14 cellular contexts compared by ENCODE assay signal in genomic region chr16:54649846-54650245, GRCh38.
"Had no signal": no experiment of that assay in that cellular context is flagged by ENCODE, and none has a peak within 500 bp of the region (broad histone marks: within the 10 kb centered on the region; RNA-seq: fewer than 3 reads in every experiment).

No MANE protein-coding gene starts in this region.

- H3K27me3 ChIP-seq: brain microvascular endothelial cell, ovary had no signal

- H3K27ac ChIP-seq: brain microvascular endothelial cell, ovary had no signal

- H3K9me3 ChIP-seq: esophagus squamous epithelium, ovary, thoracic aorta had no signal

- H3K36me3 ChIP-seq: brain microvascular endothelial cell, esophagus squamous epithelium, ovary, thoracic aorta had no signal

- H3K4me3 Mint-ChIP-seq: activated naive CD8-positive, alpha-beta T cell treated with anti-CD3 and anti-CD28 coated beads, Interleukin-2, amount 10 ng/mL, durations not matched to agents 7 days and 5 days; activated T-helper 1 cell treated with anti-CD3 and anti-CD28 coated beads, Interleukin-12 subunit alpha, Interleukin-12 subunit beta, Interleukin-2, Interleukin-4 antibody, amounts not matched to agents 30 ng/mL and 10 ng/mL and 1 ng/mL, durations not matched to agents 14 hours and 24 hours and 36 hours had no signal

- DNase-seq: activated CD4-positive, CD25-positive, alpha-beta regulatory T cell treated with anti-CD3 and anti-CD28 coated beads, Interleukin-2, amount 50 U/mL, for 72 hours; activated naive CD4-positive, alpha-beta T cell; activated naive CD8-positive, alpha-beta T cell treated with anti-CD3 and anti-CD28 coated beads, Interleukin-2, amount 10 ng/mL, durations not matched to agents 7 days and 5 days; brain microvascular endothelial cell; effector CD8-positive, alpha-beta T cell; esophagus squamous epithelium; foreskin melanocyte; kidney glomerular epithelial cell; ovary; stimulated activated CD4-positive, alpha-beta T cell treated with anti-CD3 and anti-CD28 coated beads, Interleukin-1b, Interleukin-23, amount 100 ng/mL, for 48 hours; T-helper 9 cell had no signal

- ATAC-seq: sciatic nerve had no signal

- H3K4me1 Mint-ChIP-seq: activated naive CD8-positive, alpha-beta T cell treated with anti-CD3 and anti-CD28 coated beads, Interleukin-2, amount 10 ng/mL, durations not matched to agents 7 days and 5 days had no signal

- H3K4me3 ChIP-seq: esophagus squamous epithelium, ovary, thoracic aorta had no signal

- H3K27ac Mint-ChIP-seq: activated naive CD8-positive, alpha-beta T cell treated with anti-CD3 and anti-CD28 coated beads, Interleukin-2, amount 10 ng/mL, durations not matched to agents 7 days and 5 days; activated T-helper 1 cell treated with anti-CD3 and anti-CD28 coated beads, Interleukin-12 subunit alpha, Interleukin-12 subunit beta, Interleukin-2, Interleukin-4 antibody, amounts not matched to agents 30 ng/mL and 10 ng/mL and 1 ng/mL, durations not matched to agents 14 hours and 24 hours and 36 hours had no signal

- H3K9me3 Mint-ChIP-seq: activated naive CD8-positive, alpha-beta T cell treated with anti-CD3 and anti-CD28 coated beads, Interleukin-2, amount 10 ng/mL, durations not matched to agents 7 days and 5 days; activated T-helper 1 cell treated with anti-CD3 and anti-CD28 coated beads, Interleukin-12 subunit alpha, Interleukin-12 subunit beta, Interleukin-2, Interleukin-4 antibody, amounts not matched to agents 30 ng/mL and 10 ng/mL and 1 ng/mL, durations not matched to agents 14 hours and 24 hours and 36 hours had no signal

- H3K36me3 Mint-ChIP-seq: activated naive CD8-positive, alpha-beta T cell treated with anti-CD3 and anti-CD28 coated beads, Interleukin-2, amount 10 ng/mL, durations not matched to agents 7 days and 5 days had no signal
